ENCODE assay signal across 12 cellular contexts in genomic region chr6:149480502-149481280, GRCh38. TPM values are rescaled to one million over a fixed set of nuclear protein-coding genes. Genes with fewer than 3 reads are reported as not detected.
DNase-seq lines count a peak whose midpoint lies in the region; ATAC-seq and TF ChIP-seq lines count a peak whose summit lies in the region.
"Had no signal": no experiment of that assay in that cellular context is flagged by ENCODE, and none has a peak within 500 bp of the region (broad histone marks: within the 10 kb centered on the region; RNA-seq: fewer than 3 reads in every experiment).

No MANE protein-coding gene starts in this region.

- ATAC-seq in body of pancreas, result no peak
- ATAC-seq: WTC11 had no signal

- WGBS in body of pancreas, 2 donors, result 82 to 87% methylated on average over 18 of the region's 18 CpGs

- no peaks in the 10 kb centered on the region for H3K9me2 ChIP-seq in SU-DHL-6 (replicated peaks; ENCODE audit: insufficient read depth, low read length)

- peaks cover 58 to 73% (median 63%) of the 10 kb centered on the region in 3 donors for H3K4me1 Mint-ChIP-seq in CD8-positive, alpha-beta memory T cell
- peaks cover 46% of the 10 kb centered on the region for H3K4me1 Mint-ChIP-seq in activated T-helper 2 cell treated with anti-CD3 and anti-CD28 coated beads, Interferon-gamma antibody, Interleukin-2, Interleukin-4, amounts not matched to agents 10 μg/mL and 5 μg/mL and 100 μg/mL, durations not matched to agents 14 hours and 24 hours and 36 hours (ENCODE audit: low read depth)
- H3K4me1 Mint-ChIP-seq in nephron progenitor cell, result peaks cover 54% of the 10 kb centered on the region

- H4K20me1 ChIP-seq in SU-DHL-6 (ENCODE audit: low read depth, low read length), result no peaks in the 10 kb centered on the region

- no peak overlapping the region for H2AFZ ChIP-seq in SU-DHL-6 (ENCODE audit: low read depth, low read length, severe bottlenecking)

- peak overlapping the region; percentile 91 to 100 (median 99) for H3K27ac Mint-ChIP-seq in CD8-positive, alpha-beta memory T cell
- peak overlapping the region; percentile 99 for H3K27ac Mint-ChIP-seq in activated T-helper 2 cell treated with anti-CD3 and anti-CD28 coated beads, Interferon-gamma antibody, Interleukin-2, Interleukin-4, amounts not matched to agents 10 μg/mL and 5 μg/mL and 100 μg/mL, durations not matched to agents 14 hours and 24 hours and 36 hours
- peak overlapping the region; percentile 97 for H3K27ac Mint-ChIP-seq in nephron progenitor cell
- H3K27ac Mint-ChIP-seq: WTC11 had no signal

- H3K4me2 ChIP-seq in SU-DHL-6 (ENCODE audit: low read depth, low read length, poor library complexity, severe bottlenecking), result peak overlapping the region; percentile 99

- peaks cover 72% of the 10 kb centered on the region for H3K79me2 ChIP-seq in SU-DHL-6 (ENCODE audit: insufficient read depth, low read length)

- peaks cover 56% of the 10 kb centered on the region for H3F3A ChIP-seq in SU-DHL-6 (ENCODE audit: insufficient read depth)

- H3K27ac ChIP-seq in CD8-positive, alpha-beta memory T cell (ENCODE audit: low read depth, low read length), result peak overlapping the region; percentile 73
- H3K27ac ChIP-seq in SU-DHL-6 (ENCODE audit: low read depth, low read length) (peak overlapping the region; percentile 98), body of pancreas (no peak overlapping the region)

- peak; percentile 29 to 68 (median 40) for DNase-seq in CD8-positive, alpha-beta memory T cell
- no peak for DNase-seq in activated T-helper 2 cell treated with anti-CD3 and anti-CD28 coated beads, Interferon-gamma antibody, Interleukin-2, Interleukin-4, amounts not matched to agents 10 μg/mL and 5 μg/mL and 100 μg/mL, durations not matched to agents 14 hours and 24 hours and 36 hours (ENCODE audit: low spot score)
- no peak for DNase-seq in nephron progenitor cell
- no peak for DNase-seq in cortex of kidney (lab: John Stamatoyannopoulos, UW)
- DNase-seq in mesenteric fat pad (ENCODE audit: low spot score), result no peak
- DNase-seq in foreskin melanocyte, result no peak
- DNase-seq in body of pancreas, result no peak
- DNase-seq: AML-193, NCI-H82 had no signal

- no peak for TF ChIP-seq POLR2A in body of pancreas (IDR thresholded peaks at IDR 0.05)

- TF ChIP-seq CTCF in SU-DHL-6 (IDR thresholded peaks at IDR 0.05; ENCODE audit: insufficient read depth, low read length, poor library complexity, severe bottlenecking) (no peak), nephron progenitor cell (IDR thresholded peaks at IDR 0.05) (no peak), body of pancreas (IDR thresholded peaks at IDR 0.05) (no peak)

- CTCF ChIA-PET in CD8-positive, alpha-beta memory T cell (lab: Charles Lee), result interaction anchor here (0.7 to 1.9 kb wide), 2 partner anchors 49 to 140 kb away, joined by 3 to 7 read pairs; no protein-coding TSS in a partner anchor

- POLR2A ChIA-PET in CD8-positive, alpha-beta memory T cell (lab: Charles Lee), result no interaction called here

- H3K4me3 ChIP-seq in CD8-positive, alpha-beta memory T cell (ENCODE audit: low read length), result peak overlapping the region; percentile 48
- H3K4me3 ChIP-seq in SU-DHL-6 (ENCODE audit: insufficient read depth, low read length, poor library complexity, severe bottlenecking) (peak overlapping the region; percentile 69), body of pancreas (no peak overlapping the region)

- H3K9me3 Mint-ChIP-seq in CD8-positive, alpha-beta memory T cell, result no peaks in the 10 kb centered on the region
- H3K9me3 Mint-ChIP-seq in activated T-helper 2 cell treated with anti-CD3 and anti-CD28 coated beads, Interferon-gamma antibody, Interleukin-2, Interleukin-4, amounts not matched to agents 10 μg/mL and 5 μg/mL and 100 μg/mL, durations not matched to agents 14 hours and 24 hours and 36 hours, result no peaks in the 10 kb centered on the region
- H3K9me3 Mint-ChIP-seq in nephron progenitor cell, result no peaks in the 10 kb centered on the region
- H3K9me3 Mint-ChIP-seq: WTC11 had no signal

- no peaks in the 10 kb centered on the region for H3K9me3 ChIP-seq in CD8-positive, alpha-beta memory T cell (ENCODE audit: low read length)
- H3K9me3 ChIP-seq in SU-DHL-6 (ENCODE audit: insufficient read depth, low read length) (no peaks in the 10 kb centered on the region), body of pancreas (no peaks in the 10 kb centered on the region)

- H3K9ac ChIP-seq in SU-DHL-6 (ENCODE audit: low read length), result peak overlapping the region; percentile 67

- H3K36me3 Mint-ChIP-seq in CD8-positive, alpha-beta memory T cell, result peaks cover 0 to 74% (median 6%) of the 10 kb centered on the region in 3 donors
- peaks cover 25% of the 10 kb centered on the region for H3K36me3 Mint-ChIP-seq in activated T-helper 2 cell treated with anti-CD3 and anti-CD28 coated beads, Interferon-gamma antibody, Interleukin-2, Interleukin-4, amounts not matched to agents 10 μg/mL and 5 μg/mL and 100 μg/mL, durations not matched to agents 14 hours and 24 hours and 36 hours (ENCODE audit: low read depth)
- no peaks in the 10 kb centered on the region for H3K36me3 Mint-ChIP-seq in nephron progenitor cell (ENCODE audit: low read depth)
- H3K36me3 Mint-ChIP-seq: WTC11 had no signal

- H3K4me1 ChIP-seq in CD8-positive, alpha-beta memory T cell (ENCODE audit: insufficient read depth, low read length), result peaks cover 43% of the 10 kb centered on the region
- no peaks in the 10 kb centered on the region for H3K4me1 ChIP-seq in body of pancreas

- peak overlapping the region; percentile 88 to 99 (median 95) for H3K4me3 Mint-ChIP-seq in CD8-positive, alpha-beta memory T cell
- H3K4me3 Mint-ChIP-seq in activated T-helper 2 cell treated with anti-CD3 and anti-CD28 coated beads, Interferon-gamma antibody, Interleukin-2, Interleukin-4, amounts not matched to agents 10 μg/mL and 5 μg/mL and 100 μg/mL, durations not matched to agents 14 hours and 24 hours and 36 hours (ENCODE audit: low read depth), result peak overlapping the region; percentile 79
- H3K4me3 Mint-ChIP-seq in nephron progenitor cell, result peak overlapping the region; percentile 4
- H3K4me3 Mint-ChIP-seq: WTC11 had no signal

- intact Hi-C loops in activated T-helper 2 cell treated with anti-CD3 and anti-CD28 coated beads, Interferon-gamma antibody, Interleukin-2, Interleukin-4, amounts not matched to agents 10 μg/mL and 5 μg/mL and 100 μg/mL, durations not matched to agents 14 hours and 24 hours and 36 hours (cut with micrococcal nuclease), result no loop called here
- intact Hi-C loops in body of pancreas (cut with DNase I), result no loop called here

- no peaks in the 10 kb centered on the region for H3K36me3 ChIP-seq in CD8-positive, alpha-beta memory T cell (ENCODE audit: insufficient read depth, low read length)
- H3K36me3 ChIP-seq in SU-DHL-6 (ENCODE audit: low read length), result no peaks in the 10 kb centered on the region
- H3K36me3 ChIP-seq in body of pancreas (replicated peaks in 1 of 2; ENCODE audit: insufficient read depth in 1 of 2, low read depth in 2 of 2), result no peaks in the 10 kb centered on the region

- H3K27me3 ChIP-seq in CD8-positive, alpha-beta memory T cell (ENCODE audit: insufficient read depth, low read length, poor library complexity, severe bottlenecking), result no peaks in the 10 kb centered on the region
- H3K27me3 ChIP-seq in SU-DHL-6 (ENCODE audit: low read length) (no peaks in the 10 kb centered on the region), body of pancreas (no peaks in the 10 kb centered on the region)

- no peaks in the 10 kb centered on the region for H3K27me3 Mint-ChIP-seq in CD8-positive, alpha-beta memory T cell
- H3K27me3 Mint-ChIP-seq in activated T-helper 2 cell treated with anti-CD3 and anti-CD28 coated beads, Interferon-gamma antibody, Interleukin-2, Interleukin-4, amounts not matched to agents 10 μg/mL and 5 μg/mL and 100 μg/mL, durations not matched to agents 14 hours and 24 hours and 36 hours (ENCODE audit: low read depth), result no peaks in the 10 kb centered on the region
- peaks cover 10% of the 10 kb centered on the region for H3K27me3 Mint-ChIP-seq in nephron progenitor cell (ENCODE audit: low read depth, poor library complexity)

RNA-seq across cellular contexts. Expression of gene ZC3H12D, which starts 4.1 kb away (rescaled TPM):
- 10 to 100 TPM; 83.5 to 84.5 TPM for total RNA-seq in CD8-positive, alpha-beta memory T cell
- polyA plus RNA-seq in CD8-positive, alpha-beta memory T cell, result 2.5 TPM
- 15.0 and 15.6 TPM in 2 replicates for total RNA-seq in activated T-helper 2 cell treated with anti-CD3 and anti-CD28 coated beads, Interferon-gamma antibody, Interleukin-2, Interleukin-4, amounts not matched to agents 10 μg/mL and 5 μg/mL and 100 μg/mL, durations not matched to agents 14 hours and 24 hours and 36 hours
- total RNA-seq in mesenteric fat pad, result 3.0 TPM
- 1 to 10 TPM in 1 of 2 donors, under 1 TPM in 1; 0.52 to 2.6 TPM for total RNA-seq in body of pancreas
- total RNA-seq: LHCN-M2 had no signal

Comparison
In these comparisons a context has a peak if more than half of its experiments do, and no peak if none do; other contexts are left out.
1. DNase-seq: peak in CD8-positive, alpha-beta memory T cell (5 of 5); none in activated T-helper 2 cell treated with anti-CD3 and anti-CD28 coated beads, Interferon-gamma antibody, Interleukin-2, Interleukin-4, amounts not matched to agents 10 μg/mL and 5 μg/mL and 100 μg/mL, durations not matched to agents 14 hours and 24 hours and 36 hours (single experiment), nephron progenitor cell (single experiment), cortex of kidney (single experiment), mesenteric fat pad (single experiment), foreskin melanocyte (single experiment) and body of pancreas (0 of 4).
2. H3K27ac ChIP-seq: peak in CD8-positive, alpha-beta memory T cell (single experiment) and SU-DHL-6 (single experiment); none in body of pancreas (0 of 4).
3. H3K4me3 ChIP-seq: peak in CD8-positive, alpha-beta memory T cell (single experiment) and SU-DHL-6 (single experiment); none in body of pancreas (0 of 2).
4. H3K4me3 Mint-ChIP-seq: peak in every context shown above with its lines; median percentile 95 in CD8-positive, alpha-beta memory T cell; 79 in activated T-helper 2 cell treated with anti-CD3 and anti-CD28 coated beads, Interferon-gamma antibody, Interleukin-2, Interleukin-4, amounts not matched to agents 10 μg/mL and 5 μg/mL and 100 μg/mL, durations not matched to agents 14 hours and 24 hours and 36 hours; 4 in nephron progenitor cell.
5. Peak in every context shown above with its lines, with median percentiles within 50 percentile points of each other: H3K27ac Mint-ChIP-seq.